15 cellular contexts compared by ENCODE assay signal in the genomic region with DNA sequence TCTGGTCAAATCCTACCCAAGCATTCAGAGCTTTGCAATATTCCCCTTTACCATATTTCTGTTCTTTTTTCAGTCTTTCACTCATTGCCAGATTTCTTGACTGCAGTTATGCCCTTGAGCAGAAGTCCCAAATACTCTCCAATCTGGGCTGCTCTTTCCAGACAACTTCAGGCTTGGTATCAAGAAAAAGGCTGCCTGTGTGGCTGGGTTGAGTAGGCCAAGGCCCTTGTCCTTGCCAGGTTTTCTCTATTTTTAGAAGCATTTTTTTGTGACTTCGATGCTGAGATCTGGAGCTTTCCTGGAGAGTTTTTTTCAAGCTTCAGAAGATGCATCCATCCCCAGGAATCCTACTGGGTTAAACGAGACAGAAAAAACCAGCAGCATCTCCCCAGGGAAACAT.
"Had no signal": no experiment of that assay in that cellular context is flagged by ENCODE, and none has a peak within 500 bp of the region (broad histone marks: within the 10 kb centered on the region; RNA-seq: fewer than 3 reads in every experiment).

No MANE protein-coding gene starts in this region.

- H3K9ac ChIP-seq: neural progenitor cell had no signal

- H3K4me3 ChIP-seq: gastrocnemius medialis, heart right ventricle, neural progenitor cell, ovary, right lobe of liver, suprapubic skin, transverse colon had no signal

- H3K9me3 ChIP-seq: gastrocnemius medialis, heart right ventricle, ovary, right lobe of liver, suprapubic skin, transverse colon had no signal

- DNase-seq: gastrocnemius medialis; heart right ventricle; hypothalamus; kidney glomerular epithelial cell; natural killer cell; nucleus accumbens; right lobe of liver; stimulated activated CD4-positive, alpha-beta T cell treated with anti-CD3 and anti-CD28 coated beads, Interleukin-4, amount 100 ng/mL, for 1 hour; stimulated activated CD8-positive, alpha-beta memory T cell treated with anti-CD3 and anti-CD28 coated beads, Interleukin-4, amount 100 ng/mL, for 48 hours; stimulated activated naive CD8-positive, alpha-beta T cell treated with anti-CD3 and anti-CD28 coated beads, Interleukin-15, Interleukin-2, amounts not matched to agents 100 U/mL and 50 U/mL, for 24 hours; transverse colon had no signal

- H2AFZ ChIP-seq: neural progenitor cell had no signal

- H3K4me2 ChIP-seq: neural progenitor cell had no signal

- H3K36me3 ChIP-seq: gastrocnemius medialis, heart right ventricle, neural progenitor cell, ovary, right lobe of liver, suprapubic skin, transverse colon had no signal

- H3K4me1 ChIP-seq: right lobe of liver, suprapubic skin had no signal

- H3K27me3 ChIP-seq: gastrocnemius medialis, heart right ventricle, neural progenitor cell, ovary, right lobe of liver, suprapubic skin, transverse colon had no signal

- ATAC-seq: gastrocnemius medialis; natural killer cell; right lobe of liver; stimulated activated effector memory CD8-positive, alpha-beta T cell treated with anti-CD3 and anti-CD28 coated beads, Interleukin-12 subunit alpha, Interleukin-12 subunit beta, amount 100 ng/mL, for 72 hours; stimulated activated naive CD8-positive, alpha-beta T cell treated with anti-CD3 and anti-CD28 coated beads, Interleukin-15, Interleukin-2, amounts not matched to agents 100 U/mL and 50 U/mL, for 24 hours had no signal

- H3K27ac ChIP-seq: gastrocnemius medialis, heart right ventricle, neural progenitor cell, right lobe of liver, suprapubic skin, transverse colon had no signal
